Comparison of ENCODE assay signal across 8 cellular contexts in genomic region chr11:43943931-43944751, GRCh38. TPM values are rescaled to one million over a fixed set of nuclear protein-coding genes. Genes with fewer than 3 reads are reported as not detected.
DNase-seq lines count a peak whose midpoint lies in the region; ATAC-seq lines count a peak whose summit lies in the region.

No MANE protein-coding gene starts in this region.

- peak overlapping the region; percentile 68 for H3K4me3 Mint-ChIP-seq in activated naive CD4-positive, alpha-beta T cell treated with anti-CD3 and anti-CD28 coated beads for 36 hours

- peak; percentile 48 for DNase-seq in activated naive CD4-positive, alpha-beta T cell treated with anti-CD3 and anti-CD28 coated beads for 36 hours
- DNase-seq in activated naive CD4-positive, alpha-beta T cell treated with anti-CD3 and anti-CD28 coated beads, Interleukin-2, amount 50 U/mL, for 16 hours = no peak
- DNase-seq in adipocyte (ENCODE audit: low read depth) = peak; percentile 19
- DNase-seq in stimulated activated CD4-positive, alpha-beta T cell treated with anti-CD3 and anti-CD28 coated beads, Interleukin-2, amount 100 ng/mL, for 48 hours = peak; percentile 15 to 33
- DNase-seq in GDM1 (lab: John Stamatoyannopoulos, UW) = no peak

- H3K9ac ChIP-seq in adipocyte (ENCODE audit: low read length) (peak overlapping the region; percentile 84), iPS-20b (ENCODE audit: low read depth, low read length) (no peak overlapping the region)

- H3K9me3 ChIP-seq in adipocyte (ENCODE audit: control insufficient read depth, low read length) (no peaks in the 10 kb centered on the region), iPS-20b (ENCODE audit: insufficient read depth, low read depth, low read length) (no peaks in the 10 kb centered on the region)

- ATAC-seq in GM21360 (IDR thresholded peaks at IDR 0.05; ENCODE audit: unreplicated experiment) = no peak
- no peak for ATAC-seq in GM21737 (IDR thresholded peaks at IDR 0.05; ENCODE audit: unreplicated experiment)

- H3K36me3 ChIP-seq in adipocyte (ENCODE audit: control insufficient read depth, insufficient read depth, low read length, severe bottlenecking) = no peaks in the 10 kb centered on the region
- no peaks in the 10 kb centered on the region for H3K36me3 ChIP-seq in iPS-20b (ENCODE audit: insufficient read depth, low read depth, low read length)

- intact Hi-C loops in activated naive CD4-positive, alpha-beta T cell treated with anti-CD3 and anti-CD28 coated beads for 36 hours (cut with micrococcal nuclease) = loop anchor here (1.0 to 5.0 kb wide), 8 partner anchors 23 to 377 kb away; partner anchors contain the start of genes ACCS and HSD17B12

- H3K27me3 Mint-ChIP-seq in activated naive CD4-positive, alpha-beta T cell treated with anti-CD3 and anti-CD28 coated beads for 36 hours (ENCODE audit: low read depth) = peaks cover 57% of the 10 kb centered on the region

- no peaks in the 10 kb centered on the region for H3K9me3 Mint-ChIP-seq in activated naive CD4-positive, alpha-beta T cell treated with anti-CD3 and anti-CD28 coated beads for 36 hours

- no peaks in the 10 kb centered on the region for H3K36me3 Mint-ChIP-seq in activated naive CD4-positive, alpha-beta T cell treated with anti-CD3 and anti-CD28 coated beads for 36 hours (ENCODE audit: low read depth)

- H3K27me3 ChIP-seq in adipocyte (replicated peaks; ENCODE audit: control insufficient read depth, insufficient read depth, low read length) = no peaks in the 10 kb centered on the region
- H3K27me3 ChIP-seq in iPS-20b (ENCODE audit: insufficient read depth, low read length) = peaks cover 61% of the 10 kb centered on the region

- no peak overlapping the region for H3K27ac ChIP-seq in iPS-20b (ENCODE audit: low read length)

- H3K4me1 ChIP-seq in adipocyte (ENCODE audit: control insufficient read depth, insufficient read depth, low read length) (no peaks in the 10 kb centered on the region), iPS-20b (ENCODE audit: insufficient read depth, low read length) (peaks cover 6% of the 10 kb centered on the region; the same call in 1 of the 2 replicates)

- peak overlapping the region; percentile 84 for H3K4me3 ChIP-seq in adipocyte (ENCODE audit: low read length)
- peak overlapping the region; percentile 68 for H3K4me3 ChIP-seq in iPS-20b (ENCODE audit: low read length)

- peaks cover 15% of the 10 kb centered on the region for H3K4me1 Mint-ChIP-seq in activated naive CD4-positive, alpha-beta T cell treated with anti-CD3 and anti-CD28 coated beads for 36 hours (ENCODE audit: low read depth)

- CTCF ChIA-PET in activated naive CD4-positive, alpha-beta T cell treated with anti-CD3 and anti-CD28 coated beads for 36 hours (lab: Charles Lee) = interaction anchor here (0.7 to 2.8 kb wide), 8 partner anchors 21 to 100 kb away, joined by 3 to 24 read pairs (median 3); no protein-coding TSS in a partner anchor

- H3K27ac Mint-ChIP-seq in activated naive CD4-positive, alpha-beta T cell treated with anti-CD3 and anti-CD28 coated beads for 36 hours = no peak overlapping the region

RNA-seq across cellular contexts. Expression of gene C11orf96, which starts 1.7 kb away (rescaled TPM):
- 1 to 10 TPM in 1 of 2 experiments, under 1 TPM in 1; 0.81 to 1.1 TPM for total RNA-seq in activated naive CD4-positive, alpha-beta T cell treated with anti-CD3 and anti-CD28 coated beads for 36 hours

Comparison
In these comparisons a context has a peak if more than half of its experiments do, and no peak if none do; other contexts are left out.
1. DNase-seq: peak in activated naive CD4-positive, alpha-beta T cell treated with anti-CD3 and anti-CD28 coated beads for 36 hours (single experiment), adipocyte (single experiment) and stimulated activated CD4-positive, alpha-beta T cell treated with anti-CD3 and anti-CD28 coated beads, Interleukin-2, amount 100 ng/mL, for 48 hours (2 of 2); none in activated naive CD4-positive, alpha-beta T cell treated with anti-CD3 and anti-CD28 coated beads, Interleukin-2, amount 50 U/mL, for 16 hours (single experiment) and GDM1 (single experiment).